In genomic region chr14:104795468-104795780, GRCh38 we compare ENCODE assay signal across 7 cellular contexts. TPM values are rescaled to one million over a fixed set of nuclear protein-coding genes. Genes with fewer than 3 reads are reported as not detected.
DNase-seq lines count a peak whose midpoint lies in the region; ATAC-seq, FAIRE-seq and TF ChIP-seq lines count a peak whose summit lies in the region.

TSS of gene AKT1 (minus strand) at chr14:104795748. CDS start at chr14:104792643, 3,105 bp downstream.

- TF ChIP-seq CTCF in GM23338 (conservative IDR thresholded peaks at IDR 0.05; ENCODE audit: low read depth in 2 of 2) = no peak
- TF ChIP-seq CTCF in PC-9 (conservative IDR thresholded peaks at IDR 0.05) = no peak
- no peak for TF ChIP-seq CTCF in endothelial cell of umbilical vein (IDR thresholded peaks at IDR 0.05; ENCODE audit: extremely low read depth in 1 of 2, insufficient read depth in 1 of 2, low read depth in 1 of 2, low read length in 2 of 2)

- H3K36me3 Mint-ChIP-seq in GM23338 (ENCODE audit: low read depth) = peaks cover 3% of the 10 kb centered on the region; the same call in 2 of the 3 replicates
- peaks cover 0 to 3% (median 0%) of the 10 kb centered on the region in 3 donors for H3K36me3 Mint-ChIP-seq in naive thymus-derived CD8-positive, alpha-beta T cell

- peaks cover 43% of the 10 kb centered on the region for H3K27me3 ChIP-seq in GM23338 (ENCODE audit: insufficient read depth)
- H3K27me3 ChIP-seq in PC-9 (ENCODE audit: insufficient read depth, low read depth) = no peaks in the 10 kb centered on the region
- H3K27me3 ChIP-seq in endothelial cell of umbilical vein (ENCODE audit: control insufficient read depth in 2 of 2, insufficient read depth in 2 of 2, low read length in 2 of 2) = no peaks in the 10 kb centered on the region

- no peaks in the 10 kb centered on the region for H3K9me2 ChIP-seq in GM23338 (ENCODE audit: insufficient read depth)
- no peaks in the 10 kb centered on the region for H3K9me2 ChIP-seq in PC-9 (ENCODE audit: insufficient read depth)

- no peaks in the 10 kb centered on the region for H3K9me3 ChIP-seq in PC-9 (ENCODE audit: insufficient read depth, low read depth)
- no peaks in the 10 kb centered on the region for H3K9me3 ChIP-seq in endothelial cell of umbilical vein (replicated peaks; ENCODE audit: control insufficient read depth, insufficient read depth, low read length)

- peak within 1 kb of the TSS; percentile 73 for H3K9ac ChIP-seq in endothelial cell of umbilical vein (replicated peaks; ENCODE audit: extremely low read depth, insufficient read depth, low read length)

- H3K27ac ChIP-seq in GM23338 (ENCODE audit: low read depth) (no peak within 1 kb of the TSS), PC-9 (no peak within 1 kb of the TSS), endothelial cell of umbilical vein (ENCODE audit: insufficient read depth, low read depth, low read length) (peak within 1 kb of the TSS; percentile 31)

- BruUV-seq in PC-9 (replicated peaks; lab: Mats Ljungman, UMichigan) = no TSS peak
- no TSS peak for BruUV-seq in endothelial cell of umbilical vein (replicated peaks; lab: Mats Ljungman, UMichigan)

- ATAC-seq in GM23338 = no peak
- peak; percentile 19 to 25 for ATAC-seq in naive thymus-derived CD8-positive, alpha-beta T cell

- H3K4me2 ChIP-seq in GM23338 = peak within 1 kb of the TSS; percentile 88
- H3K4me2 ChIP-seq in PC-9 = peak within 1 kb of the TSS; percentile 92
- H3K4me2 ChIP-seq in endothelial cell of umbilical vein (ENCODE audit: insufficient read depth, low read length) = peak within 1 kb of the TSS; percentile 44

- H3K27me3 Mint-ChIP-seq in GM23338 (ENCODE audit: insufficient read depth, low read depth, poor library complexity) = peaks cover 45% of the 10 kb centered on the region
- H3K27me3 Mint-ChIP-seq in naive thymus-derived CD8-positive, alpha-beta T cell = no peaks in the 10 kb centered on the region

- H3K4me1 Mint-ChIP-seq in GM23338 = peaks cover 43% of the 10 kb centered on the region
- peaks cover 19 to 58% (median 55%) of the 10 kb centered on the region in 4 donors for H3K4me1 Mint-ChIP-seq in naive thymus-derived CD8-positive, alpha-beta T cell

- peak within 1 kb of the TSS; percentile 74 for H3K4me3 ChIP-seq in GM23338
- peak within 1 kb of the TSS; percentile 74 for H3K4me3 ChIP-seq in PC-9
- H3K4me3 ChIP-seq in endothelial cell of umbilical vein (replicated peaks in 1 of 3; ENCODE audit: insufficient read depth in 1 of 3, low read depth in 1 of 3, low read length in 3 of 3) = peak within 1 kb of the TSS; percentile 23 to 64 (median 27)

- H2AFZ ChIP-seq in GM23338 = peak within 1 kb of the TSS; percentile 93
- H2AFZ ChIP-seq in PC-9 = 0 out of 2 replicates have a peak within 1 kb of the TSS, but pooled peaks have one; percentile 56
- peak within 1 kb of the TSS; percentile 60 for H2AFZ ChIP-seq in endothelial cell of umbilical vein (ENCODE audit: low read depth, low read length)

- H3K4me1 ChIP-seq in GM23338 (ENCODE audit: insufficient read depth) (peaks cover 34% of the 10 kb centered on the region), PC-9 (replicated peaks; ENCODE audit: insufficient read depth) (peaks cover 25% of the 10 kb centered on the region), endothelial cell of umbilical vein (ENCODE audit: control insufficient read depth, extremely low read depth, insufficient read depth, low read length) (peaks cover 10% of the 10 kb centered on the region)

- H3K79me2 ChIP-seq in GM23338 (replicated peaks; ENCODE audit: insufficient read depth) = peaks cover 16% of the 10 kb centered on the region
- peaks cover 37% of the 10 kb centered on the region for H3K79me2 ChIP-seq in PC-9 (ENCODE audit: low read depth)
- H3K79me2 ChIP-seq in endothelial cell of umbilical vein (ENCODE audit: control insufficient read depth, insufficient read depth, low read length) = peaks cover 45% of the 10 kb centered on the region

- CTCF ChIA-PET in PC-9 (lab: Charles Lee) = no interaction called here
- CTCF ChIA-PET in endothelial cell of umbilical vein (lab: Charles Lee) = no interaction called here

- no peak for TF ChIP-seq POLR2A in endothelial cell of umbilical vein (IDR thresholded peaks at IDR 0.05; ENCODE audit: low read depth, low read length)

- H3K36me3 ChIP-seq in GM23338 (ENCODE audit: insufficient read depth) (no peaks in the 10 kb centered on the region), PC-9 (ENCODE audit: low read depth) (no peaks in the 10 kb centered on the region), endothelial cell of umbilical vein (ENCODE audit: control insufficient read depth in 2 of 2, extremely low read depth in 1 of 2, insufficient read depth in 2 of 2, low read length in 2 of 2) (peaks cover 2 to 15% of the 10 kb centered on the region in 2 experiments)

- no peak for FAIRE-seq in endothelial cell of umbilical vein (lab: Jason Lieb, UNC)

- DNase-seq in GM23338 (ENCODE audit: low spot score) = no peak
- DNase-seq in PC-9 = no peak
- no peak for DNase-seq in endothelial cell of umbilical vein (ENCODE audit: low read depth, low spot score)
- no peak for DNase-seq in naive thymus-derived CD8-positive, alpha-beta T cell
- DNase-seq in DMS53 (lab: John Stamatoyannopoulos, UW) = no peak
- no peak for DNase-seq in HPDE6-E6E7 (ENCODE audit: extremely low spot score)
- no peak for DNase-seq in midbrain (lab: John Stamatoyannopoulos, UW)

- peaks cover 15% of the 10 kb centered on the region; the same call in 1 of the 2 replicates for H4K20me1 ChIP-seq in GM23338 (replicated peaks; ENCODE audit: insufficient read depth)
- peaks cover 32% of the 10 kb centered on the region for H4K20me1 ChIP-seq in PC-9 (ENCODE audit: insufficient read depth)
- H4K20me1 ChIP-seq in endothelial cell of umbilical vein (replicated peaks; ENCODE audit: control insufficient read depth, extremely low read depth, insufficient read depth, low read length) = no peaks in the 10 kb centered on the region

- dilution Hi-C loops in endothelial cell of umbilical vein (cut with MboI; ENCODE audit: extremely low pct_ligation_motif_present, low sequenced_read_pairs) = no loop called here

- POLR2A ChIA-PET in PC-9 (lab: Charles Lee; ENCODE audit: unreplicated experiment) = no interaction called here
- POLR2A ChIA-PET in endothelial cell of umbilical vein (lab: Charles Lee) = no interaction called here
- POLR2A ChIA-PET in naive thymus-derived CD8-positive, alpha-beta T cell (lab: Charles Lee) = no interaction called here

- H3K4me3 Mint-ChIP-seq in GM23338 = peak within 1 kb of the TSS; percentile 76
- H3K4me3 Mint-ChIP-seq in naive thymus-derived CD8-positive, alpha-beta T cell = peak within 1 kb of the TSS; percentile 76 to 93 (median 89)

- intact Hi-C loops in PC-9 (cut with micrococcal nuclease; ENCODE audit: unreplicated experiment) (loop anchor here (2.0 kb wide), 1 partner anchor 69 kb away; the partner anchor contains the start of gene CEP170B), endothelial cell of umbilical vein (cut with micrococcal nuclease) (loop anchor here (2.0 kb wide), 2 partner anchors 27 to 31 kb away; no protein-coding TSS in a partner anchor)

- H3K27ac Mint-ChIP-seq in GM23338 = no peak within 1 kb of the TSS
- peak within 1 kb of the TSS; percentile 81 to 93 (median 90) for H3K27ac Mint-ChIP-seq in naive thymus-derived CD8-positive, alpha-beta T cell

- no peaks in the 10 kb centered on the region for H3K9me3 Mint-ChIP-seq in GM23338
- no peaks in the 10 kb centered on the region for H3K9me3 Mint-ChIP-seq in naive thymus-derived CD8-positive, alpha-beta T cell

- H3K9me1 ChIP-seq in endothelial cell of umbilical vein (replicated peaks; ENCODE audit: control insufficient read depth, extremely low read depth, insufficient read depth, low read length) = no peaks in the 10 kb centered on the region

- H3F3A ChIP-seq in GM23338 (replicated peaks; ENCODE audit: low read depth) (peaks cover 12% of the 10 kb centered on the region; the same call in 1 of the 2 replicates), PC-9 (ENCODE audit: insufficient read depth, low read depth) (peaks cover 29% of the 10 kb centered on the region)

TF ChIP-seq in GM23338, 12 proteins besides CTCF, POLR2A, EP300 and RAD21 (continues in another document):
- no peak for TF ChIP-seq POLR2AphosphoS5 (IDR thresholded peaks at IDR 0.05; ENCODE audit: low read depth)
- no peak for TF ChIP-seq CREB1 (CRISPR knock-in tag; IDR thresholded peaks at IDR 0.05; ENCODE audit: low read depth)

TF ChIP-seq in endothelial cell of umbilical vein, 7 proteins besides CTCF, POLR2A, EP300 and RAD21:
- TF ChIP-seq GATA2 (IDR thresholded peaks at IDR 0.05; ENCODE audit: insufficient read depth, insufficient read length, low read depth, low read length) (no peak), FOS (IDR thresholded peaks at IDR 0.05; ENCODE audit: borderline replicate concordance, insufficient read depth, low read length) (no peak), MYC (IDR thresholded peaks at IDR 0.05; ENCODE audit: low read depth, low read length) (no peak), POLR2AphosphoS5 (IDR thresholded peaks at IDR 0.05; ENCODE audit: insufficient read depth, low read depth, low read length) (no peak), MAX (IDR thresholded peaks at IDR 0.05; ENCODE audit: insufficient read depth, insufficient read length) (no peak), JUN (IDR thresholded peaks at IDR 0.05; ENCODE audit: borderline replicate concordance, insufficient read depth, insufficient read length, low read depth) (no peak), EZH2 (IDR thresholded peaks at IDR 0.05; ENCODE audit: borderline replicate concordance, low read depth, low read length, severe bottlenecking) (no peak)

RNA-seq across cellular contexts. Expression of gene AKT1, which starts in this region (rescaled TPM):
- 74.3 and 78.7 TPM in 2 replicates for total RNA-seq in GM23338 (2014; rRNA removed; shearing (Covaris generic))
- polyA plus RNA-seq in GM23338 (2016; fragmentation: Nextera tagmentation; extraction: Ambion mirVana) (19.2 and 23.7 TPM in 2 replicates), endothelial cell of umbilical vein (177 and 186 TPM in 2 replicates)
- total RNA-seq in PC-9 (2021) (107 and 144 TPM in 2 replicates), endothelial cell of umbilical vein (172 and 191 TPM in 2 replicates)
- 174 and 199 TPM in 2 replicates for polyA plus RNA-seq in endothelial cell of umbilical vein (2011; cell fraction: cytosol; rRNA removed)
- 309 and 317 TPM in 2 replicates for polyA plus RNA-seq in endothelial cell of umbilical vein (2011; cell fraction: nucleus; rRNA removed)
- 128 and 150 TPM in 2 replicates for polyA plus RNA-seq in endothelial cell of umbilical vein (2012)
- 156 and 177 TPM in 2 replicates for polyA minus RNA-seq in endothelial cell of umbilical vein
- 85.6 TPM for polyA minus RNA-seq in endothelial cell of umbilical vein (2011; cell fraction: cytosol; rRNA and poly(A)+ RNA removed)
- polyA minus RNA-seq in endothelial cell of umbilical vein (2011; cell fraction: nucleus; rRNA and poly(A)+ RNA removed) = 52.5 and 66.6 TPM in 2 replicates
- 10 to 100 TPM; 88.9 to 95.7 TPM for total RNA-seq in naive thymus-derived CD8-positive, alpha-beta T cell
- polyA plus RNA-seq in naive thymus-derived CD8-positive, alpha-beta T cell = 10 to 100 TPM in 2 of 3 donors, 1 to 10 TPM in 1; 8.9 to 33.4 (median 23.1) TPM
